Comparison of ENCODE assay signal across 15 cellular contexts in genomic region chr20:55472704-55473103, GRCh38.
DNase-seq lines count a peak whose midpoint lies in the region; TF ChIP-seq lines count a peak whose summit lies in the region.
"Had no signal": no experiment of that assay in that cellular context is flagged by ENCODE, and none has a peak within 500 bp of the region (broad histone marks: within the 10 kb centered on the region; RNA-seq: fewer than 3 reads in every experiment).

No MANE protein-coding gene starts in this region.

- peaks cover 18% of the 10 kb centered on the region for H3K4me1 Mint-ChIP-seq in nephron
- H3K4me1 Mint-ChIP-seq: CD8-positive, alpha-beta memory T cell had no signal

- POLR2A ChIA-PET in HEK293T (lab: Yijun Ruan, JAX), result no interaction called here

- H3K4me3 Mint-ChIP-seq in nephron, result no peak overlapping the region
- H3K4me3 Mint-ChIP-seq: CD8-positive, alpha-beta memory T cell had no signal

- H3K36me3 Mint-ChIP-seq in nephron (ENCODE audit: low read depth), result no peaks in the 10 kb centered on the region
- H3K36me3 Mint-ChIP-seq: CD8-positive, alpha-beta memory T cell had no signal

- TF ChIP-seq CTCF in nephron (IDR thresholded peaks at IDR 0.05; ENCODE audit: unreplicated experiment in 3 of 3), result no peak

- H3K27me3 Mint-ChIP-seq in nephron (ENCODE audit: low read depth), result no peaks in the 10 kb centered on the region

- H3K27ac Mint-ChIP-seq in nephron, result peak overlapping the region in 2 of 3 experiments; percentile 4 to 43
- H3K27ac Mint-ChIP-seq: CD8-positive, alpha-beta memory T cell had no signal

- H3K9me3 Mint-ChIP-seq in nephron, result no peaks in the 10 kb centered on the region

- DNase-seq in HEK293T (ENCODE audit: extremely low spot score), result peak; percentile 6
- DNase-seq in NCI-H82 (lab: John Stamatoyannopoulos, UW), result peak; percentile 65
- DNase-seq in SW480 (ENCODE audit: low spot score), result peak; percentile 14
- no peak for DNase-seq in hepatic stellate cell (ENCODE audit: low spot score)
- no peak for DNase-seq in amygdala (lab: John Stamatoyannopoulos, UW)
- no peak for DNase-seq in Ammon's horn (ENCODE audit: low spot score)
- DNase-seq: BE2C; CD8-positive, alpha-beta memory T cell; DMS 273 treated with DMSO at 0.1 percent for 48 hours; MG63; NCI-H187 treated with DMSO at 0.1 percent for 48 hours; NCI-H2171; NCI-H524; SHP77 treated with DMSO at 0.1 percent for 48 hours had no signal

- CTCF ChIA-PET in HEK293T (lab: Yijun Ruan, JAX), result no interaction called here

TF ChIP-seq in HEK293T, 16 proteins besides CTCF, POLR2A, EP300 and RAD21:
- TF ChIP-seq ZNF384 (IDR thresholded peaks at IDR 0.05) (no peak), LEF1 (IDR thresholded peaks at IDR 0.05; ENCODE audit: borderline replicate concordance) (no peak)

Comparison
In these comparisons a context has a peak if more than half of its experiments do, and no peak if none do; other contexts are left out.
1. DNase-seq: peak in HEK293T (single experiment), NCI-H82 (single experiment) and SW480 (single experiment); none in hepatic stellate cell (single experiment), amygdala (0 of 56) and Ammon's horn (single experiment).